In the genomic region with DNA sequence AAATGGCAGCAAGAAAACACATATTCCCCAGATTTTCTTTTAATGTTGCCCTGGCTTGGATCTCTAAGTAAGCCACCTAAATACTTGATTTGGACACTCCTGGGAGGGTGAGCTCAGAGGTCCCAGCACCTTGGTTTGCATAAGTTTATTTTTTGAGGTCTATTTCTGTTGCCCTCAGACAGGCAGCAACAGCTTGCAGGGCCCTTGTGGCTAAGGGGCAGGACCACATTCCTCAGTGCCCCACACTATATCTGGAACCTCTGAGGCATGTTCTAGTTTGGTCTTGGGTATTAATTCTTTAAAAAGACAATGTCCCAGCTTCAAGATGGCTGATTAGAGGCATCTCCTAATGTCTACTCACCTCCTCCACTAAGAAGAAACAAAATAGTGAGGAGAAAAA, we compare ENCODE assay signal across 35 cellular contexts. TPM values are rescaled to one million over a fixed set of nuclear protein-coding genes. Genes with fewer than 3 reads are reported as not detected.
"Had no signal": no experiment of that assay in that cellular context is flagged by ENCODE, and none has a peak within 500 bp of the region (broad histone marks: within the 10 kb centered on the region; RNA-seq: fewer than 3 reads in every experiment).

No MANE protein-coding gene starts in this region.

- H3K4me1 ChIP-seq: body of pancreas, breast epithelium had no signal

- H3K9me3 ChIP-seq: body of pancreas, breast epithelium, MG63 had no signal

- H3K4me1 Mint-ChIP-seq: activated B cell treated with CpG ODN at 0.5 μM for 24 hours had no signal

- H3K36me3 Mint-ChIP-seq: activated CD4-positive, alpha-beta memory T cell treated with anti-CD3 and anti-CD28 coated beads for 36 hours; activated naive CD4-positive, alpha-beta T cell treated with anti-CD3 and anti-CD28 coated beads, Interleukin-2, amount 50 U/mL, for 72 hours had no signal

- H2AFZ ChIP-seq: PC-9 had no signal

- DNase-seq: activated B cell treated with CpG ODN at 0.5 μM for 24 hours; activated CD4-positive, alpha-beta memory T cell treated with anti-CD3 and anti-CD28 coated beads for 36 hours; activated CD4-positive, alpha-beta T cell treated with anti-CD3 and anti-CD28 coated beads for 48 hours; activated CD4-positive, CD25-positive, alpha-beta regulatory T cell treated with anti-CD3 and anti-CD28 coated beads, Interleukin-2, amount 50 U/mL, for 72 hours; activated CD8-positive, alpha-beta memory T cell treated with anti-CD3 and anti-CD28 coated beads, Interleukin-2, amount 50 U/mL, for 4 hours; activated gamma-delta T cell treated with Interleukin-2 at 50 U/mL for 16 hours; activated naive CD4-positive, alpha-beta T cell treated with anti-CD3 and anti-CD28 coated beads for 36 hours; activated T-cell treated with anti-CD3 and anti-CD28 coated beads for 4 hours; activated T-cell treated with anti-CD3 and anti-CD28 coated beads, Interleukin-2, amount 50 U/mL, for 4 hours; amniotic stem cell; body of pancreas; Kasumi-1; KG1; MG63; MV-4-11; NCI-H1092; NCI-H1436 treated with DMSO at 0.1 percent for 48 hours; NCI-H1694 treated with DMSO at 0.1 percent for 48 hours; NCI-H2029; NCI-H510A; NCI-H526; NCI-H748 treated with DMSO at 0.1 percent for 48 hours; PC-9; SIG-M5; SW 1271; T-helper 1 cell; T-helper 2 cell; T-helper 9 cell had no signal

- H3K4me3 Mint-ChIP-seq: activated B cell treated with CpG ODN at 0.5 μM for 24 hours; activated CD4-positive, alpha-beta memory T cell treated with anti-CD3 and anti-CD28 coated beads for 36 hours; activated naive CD4-positive, alpha-beta T cell treated with anti-CD3 and anti-CD28 coated beads for 36 hours; activated T-cell treated with anti-CD3 and anti-CD28 coated beads, Interleukin-2, amount 50 U/mL, for 4 hours; activated T-helper 1 cell treated with anti-CD3 and anti-CD28 coated beads, Interleukin-12 subunit alpha, Interleukin-12 subunit beta, Interleukin-2, Interleukin-4 antibody, amounts not matched to agents 30 ng/mL and 10 ng/mL and 1 ng/mL, durations not matched to agents 14 hours and 24 hours and 36 hours had no signal

- H3K4me3 ChIP-seq: body of pancreas, breast epithelium, MG63, PC-9 had no signal

- H3K9me3 Mint-ChIP-seq: activated B cell treated with CpG ODN at 0.5 μM for 24 hours; activated CD4-positive, alpha-beta memory T cell treated with anti-CD3 and anti-CD28 coated beads for 36 hours; activated naive CD4-positive, alpha-beta T cell treated with anti-CD3 and anti-CD28 coated beads for 36 hours; activated naive CD4-positive, alpha-beta T cell treated with anti-CD3 and anti-CD28 coated beads, Interleukin-2, amount 50 U/mL, for 72 hours; activated T-cell treated with anti-CD3 and anti-CD28 coated beads, Interleukin-2, amount 50 U/mL, for 4 hours; activated T-helper 1 cell treated with anti-CD3 and anti-CD28 coated beads, Interleukin-12 subunit alpha, Interleukin-12 subunit beta, Interleukin-2, Interleukin-4 antibody, amounts not matched to agents 30 ng/mL and 10 ng/mL and 1 ng/mL, durations not matched to agents 14 hours and 24 hours and 36 hours had no signal

- H3K36me3 ChIP-seq: breast epithelium, MG63 had no signal

- H3K27me3 ChIP-seq: body of pancreas, breast epithelium had no signal

- H3K4me2 ChIP-seq: PC-9 had no signal

- H3K27ac ChIP-seq: body of pancreas, breast epithelium, PC-9, RWPE1, VCaP had no signal

- H3K27ac Mint-ChIP-seq: activated B cell treated with CpG ODN at 0.5 μM for 24 hours; activated CD4-positive, alpha-beta memory T cell treated with anti-CD3 and anti-CD28 coated beads for 36 hours; activated naive CD4-positive, alpha-beta T cell treated with anti-CD3 and anti-CD28 coated beads for 36 hours; activated naive CD4-positive, alpha-beta T cell treated with anti-CD3 and anti-CD28 coated beads, Interleukin-2, amount 50 U/mL, for 72 hours; activated T-helper 1 cell treated with anti-CD3 and anti-CD28 coated beads, Interleukin-12 subunit alpha, Interleukin-12 subunit beta, Interleukin-2, Interleukin-4 antibody, amounts not matched to agents 30 ng/mL and 10 ng/mL and 1 ng/mL, durations not matched to agents 14 hours and 24 hours and 36 hours had no signal

- ATAC-seq: activated naive CD4-positive, alpha-beta T cell treated with anti-CD3 and anti-CD28 coated beads, Interleukin-2, amount 50 U/mL, for 72 hours; activated T-cell treated with anti-CD3 and anti-CD28 coated beads, Interleukin-2, amount 50 U/mL, for 4 hours; body of pancreas; Right ventricle myocardium inferior had no signal

RNA-seq across cellular contexts. Expression of gene IGSF11, which starts 57.5 kb away (rescaled TPM):
- total RNA-seq: activated B cell treated with CpG ODN at 0.5 μM for 24 hours; activated naive CD4-positive, alpha-beta T cell treated with anti-CD3 and anti-CD28 coated beads, Interleukin-2, amount 50 U/mL, for 72 hours; activated T-cell treated with anti-CD3 and anti-CD28 coated beads, Interleukin-2, amount 50 U/mL, for 4 hours; OCI-LY7; PC-9 had no signal
